ENCODE assay signal across 9 cellular contexts in the genomic region with DNA sequence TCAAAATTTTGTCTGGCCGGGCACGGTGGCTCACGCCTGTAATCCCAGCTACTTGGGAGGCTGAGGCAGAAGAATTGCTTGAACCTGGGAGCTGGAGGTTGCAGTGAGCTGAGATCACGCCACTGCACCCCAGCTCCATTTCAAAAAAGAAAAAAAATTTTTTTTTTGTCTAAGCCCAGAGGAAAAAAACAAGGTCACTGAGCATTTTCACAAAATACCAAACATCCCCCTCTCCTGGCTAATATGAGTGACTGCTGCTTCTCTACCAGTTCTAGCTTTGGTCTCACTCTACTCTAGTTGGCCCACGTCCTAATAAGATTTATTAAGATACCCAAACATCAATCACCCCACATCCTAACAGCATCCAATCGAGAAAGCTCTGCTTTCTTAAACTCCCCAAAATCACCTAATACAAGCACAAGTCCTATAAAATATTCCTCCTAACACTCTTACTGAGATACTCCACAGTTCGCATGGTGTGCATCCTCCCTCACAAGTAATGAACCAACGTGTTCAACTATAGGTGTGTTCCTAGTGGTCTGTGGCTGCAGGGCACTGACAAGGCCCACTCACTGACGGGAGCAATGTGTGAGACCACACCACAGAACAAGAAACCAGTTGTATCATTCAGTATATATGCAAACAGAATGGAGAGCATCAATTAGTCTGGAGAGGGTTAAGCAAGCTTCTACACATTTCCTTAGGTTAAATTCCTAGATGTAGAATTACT.
A peak's percentile ranks its signal among the peaks of the same experiment; 100 is the strongest.
DNase-seq lines count a peak whose midpoint lies in the region; ATAC-seq and TF ChIP-seq lines count a peak whose summit lies in the region.
"Had no signal": no experiment of that assay in that cellular context is flagged by ENCODE, and none has a peak within 500 bp of the region (broad histone marks: within the 10 kb centered on the region; RNA-seq: fewer than 3 reads in every experiment).

No MANE protein-coding gene starts in this region.

- H3K9me2 ChIP-seq in GM23248 (ENCODE audit: insufficient read depth) = no peaks in the 10 kb centered on the region

- H3K79me2 ChIP-seq in GM23248 (ENCODE audit: insufficient read depth) = no peaks in the 10 kb centered on the region

- in situ Hi-C loops in GM23248 (cut with MboI) = no loop called here

- no peaks in the 10 kb centered on the region for H3K9me3 ChIP-seq in GM23248 (ENCODE audit: low read depth)
- H3K9me3 ChIP-seq: transverse colon had no signal

- DNase-seq in AG10803 (ENCODE audit: low read depth) (peak; percentile 33), GM23248 (peak; percentile 40), kidney epithelial cell (ENCODE audit: low read depth) (no peak), NOMO-1 treated with DMSO at 0.1 percent for 48 hours (lab: John Stamatoyannopoulos, UW; ENCODE audit: unreplicated experiment) (no peak), HuH-7 (ENCODE audit: low spot score) (no peak), NCI-H1092 treated with DMSO at 0.1 percent for 48 hours (lab: John Stamatoyannopoulos, UW) (no peak)
- DNase-seq in activated T-cell treated with anti-CD3 and anti-CD28 coated beads, Interleukin-2, amount 50 U/mL, for 4 hours = no peak
- DNase-seq: transverse colon had no signal

- ATAC-seq in activated T-cell treated with anti-CD3 and anti-CD28 coated beads, Interleukin-2, amount 50 U/mL, for 4 hours = peak; percentile 63 to 71
- no peak for ATAC-seq in HG02885 (IDR thresholded peaks at IDR 0.05; ENCODE audit: poor library complexity, unreplicated experiment)

- H3K9me3 Mint-ChIP-seq in activated T-cell treated with anti-CD3 and anti-CD28 coated beads, Interleukin-2, amount 50 U/mL, for 4 hours = no peaks in the 10 kb centered on the region

- no peak overlapping the region for H3K4me2 ChIP-seq in GM23248 (ENCODE audit: unreplicated experiment)

- 81 to 90% methylated on average over 9 of the region's 9 CpGs for WGBS in GM23248 (ENCODE audit: low coverage in 1 of 2, low lambda C conversion rate in 2 of 2, missing lambda C conversion rate in 2 of 2), 2 experiments

- H3K27me3 Mint-ChIP-seq in activated T-cell treated with anti-CD3 and anti-CD28 coated beads, Interleukin-2, amount 50 U/mL, for 4 hours (ENCODE audit: low read depth) = no peaks in the 10 kb centered on the region

- peaks cover 19% of the 10 kb centered on the region for H3K36me3 Mint-ChIP-seq in activated T-cell treated with anti-CD3 and anti-CD28 coated beads, Interleukin-2, amount 50 U/mL, for 4 hours (ENCODE audit: insufficient read depth)

- no peak overlapping the region for H3K4me3 ChIP-seq in AG10803 (ENCODE audit: low read length)
- no peak overlapping the region for H3K4me3 ChIP-seq in GM23248
- H3K4me3 ChIP-seq in kidney epithelial cell (ENCODE audit: low read depth, low read length) = no peak overlapping the region
- H3K4me3 ChIP-seq: transverse colon had no signal

- no peaks in the 10 kb centered on the region for H3K27me3 ChIP-seq in GM23248 (replicated peaks; ENCODE audit: insufficient read depth)
- H3K27me3 ChIP-seq in kidney epithelial cell (ENCODE audit: control insufficient read depth, insufficient read depth, low read length) = no peaks in the 10 kb centered on the region
- H3K27me3 ChIP-seq: transverse colon had no signal

- H3K4me1 ChIP-seq in GM23248 (ENCODE audit: insufficient read depth) = peaks cover 8% of the 10 kb centered on the region; the same call in 1 of the 2 replicates
- H3K4me1 ChIP-seq: transverse colon had no signal

- no peaks in the 10 kb centered on the region for H3K36me3 ChIP-seq in GM23248 (ENCODE audit: low read depth)
- H3K36me3 ChIP-seq in kidney epithelial cell (ENCODE audit: control insufficient read depth, insufficient read depth, low read length) = no peaks in the 10 kb centered on the region

- H3K4me1 Mint-ChIP-seq in activated T-cell treated with anti-CD3 and anti-CD28 coated beads, Interleukin-2, amount 50 U/mL, for 4 hours (ENCODE audit: low read depth) = peaks cover 40% of the 10 kb centered on the region

- peaks cover 4% of the 10 kb centered on the region; the same call in 1 of the 2 replicates for H3F3A ChIP-seq in GM23248 (ENCODE audit: insufficient read depth)

- peak; percentile 61 for TF ChIP-seq CTCF in AG10803 (conservative IDR thresholded peaks at IDR 0.05; ENCODE audit: low read length)
- TF ChIP-seq CTCF in kidney epithelial cell (IDR thresholded peaks at IDR 0.05; ENCODE audit: insufficient read depth, low read length, poor library complexity, severe bottlenecking) = peak; percentile 4

- no peak overlapping the region for H3K4me3 Mint-ChIP-seq in activated T-cell treated with anti-CD3 and anti-CD28 coated beads, Interleukin-2, amount 50 U/mL, for 4 hours

- H3K27ac ChIP-seq in GM23248 = no peak overlapping the region
- H3K27ac ChIP-seq: transverse colon had no signal

- no peak overlapping the region for H2AFZ ChIP-seq in GM23248

- H3K9ac ChIP-seq in GM23248 = no peak overlapping the region

- H4K20me1 ChIP-seq in GM23248 (ENCODE audit: insufficient read depth) = no peaks in the 10 kb centered on the region

Comparison
In these comparisons a context has a peak if more than half of its experiments do, and no peak if none do; other contexts are left out.
1. DNase-seq: peak in AG10803 (single experiment) and GM23248 (single experiment); none in activated T-cell treated with anti-CD3 and anti-CD28 coated beads, Interleukin-2, amount 50 U/mL, for 4 hours (single experiment), kidney epithelial cell (single experiment), NOMO-1 treated with DMSO at 0.1 percent for 48 hours (single experiment), HuH-7 (single experiment) and NCI-H1092 treated with DMSO at 0.1 percent for 48 hours (single experiment).